10 cellular contexts compared by ENCODE assay signal in the genomic region with DNA sequence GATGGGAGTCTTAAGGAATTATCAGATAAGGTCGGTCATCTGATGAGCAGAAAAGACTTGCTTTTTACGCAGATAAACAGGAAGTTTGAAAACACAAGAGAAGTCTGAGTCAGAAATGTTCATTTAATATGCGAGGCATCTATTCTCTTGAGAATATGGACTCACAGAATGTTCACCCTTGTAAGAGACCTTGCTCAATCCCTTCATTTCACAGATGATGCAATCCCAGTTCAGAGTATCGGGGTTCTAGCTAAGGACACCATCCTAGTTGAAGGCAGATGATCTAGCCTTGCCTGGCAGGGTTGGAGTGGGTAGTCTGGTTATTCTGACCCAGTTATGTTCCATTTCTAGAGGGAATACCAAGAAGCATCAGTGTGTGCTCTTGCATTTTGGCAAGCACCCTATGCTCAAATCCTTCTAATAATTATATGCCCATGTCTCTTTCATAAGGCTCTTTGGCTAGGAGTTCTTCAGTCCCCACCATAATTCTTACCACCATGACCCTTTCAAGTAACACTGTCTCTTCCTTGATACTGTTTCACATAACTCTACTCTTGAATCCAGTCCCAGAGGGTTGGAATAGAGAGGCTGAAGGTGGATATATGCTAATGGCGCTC. TPM values are rescaled to one million over a fixed set of nuclear protein-coding genes. Genes with fewer than 3 reads are reported as not detected.
A peak's percentile ranks its signal among the peaks of the same experiment; 100 is the strongest.
DNase-seq lines count a peak whose midpoint lies in the region; ATAC-seq, FAIRE-seq and TF ChIP-seq lines count a peak whose summit lies in the region.
"Had no signal": no experiment of that assay in that cellular context is flagged by ENCODE, and none has a peak within 500 bp of the region (broad histone marks: within the 10 kb centered on the region; RNA-seq: fewer than 3 reads in every experiment).

No MANE protein-coding gene starts in this region.

- H3K4me1 Mint-ChIP-seq in activated CD8-positive, alpha-beta memory T cell treated with anti-CD3 and anti-CD28 coated beads, Interleukin-2, amount 10 ng/mL, durations not matched to agents 7 days and 5 days = peaks cover 61% of the 10 kb centered on the region

- 0 out of 2 replicates have a peak overlapping the region, but pooled peaks have one; percentile 2 for H2AFZ ChIP-seq in GM12878 (ENCODE audit: control insufficient read depth, low read depth, low read length)

- no peak for TF ChIP-seq POLR2A in GM12878 (IDR thresholded peaks at IDR 0.05; ENCODE audit: low read depth, low read length)
- no peak for TF ChIP-seq POLR2A in tibial nerve (IDR thresholded peaks at IDR 0.05)

- no peak for ATAC-seq in activated CD8-positive, alpha-beta memory T cell treated with anti-CD3 and anti-CD28 coated beads, Interleukin-2, amount 10 ng/mL, durations not matched to agents 7 days and 5 days
- ATAC-seq in GM12878 (no peak), left lung (peak; percentile 2), GM18867 (IDR thresholded peaks at IDR 0.05; ENCODE audit: unreplicated experiment) (no peak)

- 0 out of 2 replicates have a peak overlapping the region, but pooled peaks have one; percentile 1 for H3K4me2 ChIP-seq in GM12878 (ENCODE audit: control insufficient read depth, insufficient read depth)

- intact Hi-C loops in GM12878 (cut with micrococcal nuclease; ENCODE audit: unreplicated experiment) = loop anchor here (5.0 kb wide), 1 partner anchor 42 kb away; the partner anchor contains the start of gene YPEL2
- intact Hi-C loops in left lung (cut with DNase I) = no loop called here

- H3K4me3 ChIP-seq in GM12878 (no peak overlapping the region), left lung (no peak overlapping the region), tibial nerve (no peak overlapping the region), SJCRH30 (no peak overlapping the region)

- TF ChIP-seq EP300 in GM12878 (IDR thresholded peaks at IDR 0.05; ENCODE audit: borderline replicate concordance in 1 of 2, control insufficient read depth in 1 of 2, low read depth in 2 of 2, low read length in 2 of 2) (no peak), tibial nerve (IDR thresholded peaks at IDR 0.05) (peak; percentile 75 to 97)

- FAIRE-seq in GM12878 (lab: Jason Lieb, UNC) = no peak

- H3K27me3 Mint-ChIP-seq in activated CD8-positive, alpha-beta memory T cell treated with anti-CD3 and anti-CD28 coated beads, Interleukin-2, amount 10 ng/mL, durations not matched to agents 7 days and 5 days = no peaks in the 10 kb centered on the region

- RAD21 ChIA-PET in GM12878 (lab: Charles Lee; ENCODE audit: unreplicated experiment) = interaction anchor here (1.0 to 2.0 kb wide), 2 partner anchors 45 to 66 kb away, joined by 3 to 4 read pairs; no protein-coding TSS in a partner anchor

- peaks cover 5% of the 10 kb centered on the region for H3K36me3 Mint-ChIP-seq in activated CD8-positive, alpha-beta memory T cell treated with anti-CD3 and anti-CD28 coated beads, Interleukin-2, amount 10 ng/mL, durations not matched to agents 7 days and 5 days

- BruUV-seq in GM12878 (replicated peaks; lab: Mats Ljungman, UMichigan) = no TSS peak

- WGBS in GM12878 (ENCODE audit: insufficient coverage, insufficient replicate concordance, low lambda C conversion rate, missing lambda C conversion rate) = 27% methylated on average over 5 of the region's 5 CpGs
- WGBS in tibial nerve, 2 donors = 42 to 43% methylated on average over 5 of the region's 5 CpGs

- no peak for DNase-seq in activated CD8-positive, alpha-beta memory T cell treated with anti-CD3 and anti-CD28 coated beads, Interleukin-2, amount 10 ng/mL, durations not matched to agents 7 days and 5 days
- DNase-seq in activated CD8-positive, alpha-beta memory T cell treated with anti-CD3 and anti-CD28 coated beads for 24 hours = no peak
- no peak for DNase-seq in GM12878 (ENCODE audit: low read depth, low spot score)
- no peak for DNase-seq in left lung
- DNase-seq in tibial nerve (ENCODE audit: low spot score in 2 of 2) = peak in 1 of 2 donors; percentile 83
- DNase-seq in SJCRH30 = no peak
- DNase-seq in NCI-H187 treated with DMSO at 0.1 percent for 48 hours (lab: John Stamatoyannopoulos, UW) = no peak
- DNase-seq: COR-L47, T1000 had no signal

- H3K79me2 ChIP-seq in GM12878 (ENCODE audit: control insufficient read depth, insufficient read depth, low read length) = no peaks in the 10 kb centered on the region

- POLR2A ChIA-PET in GM12878 (lab: Charles Lee) = interaction anchor here (0.6 kb wide), 1 partner anchor 9 kb away, joined by 5 read pairs; no protein-coding TSS in a partner anchor

- CTCF ChIA-PET in activated CD8-positive, alpha-beta memory T cell treated with anti-CD3 and anti-CD28 coated beads, Interleukin-2, amount 10 ng/mL, durations not matched to agents 7 days and 5 days (lab: Charles Lee) = interaction anchor here (0.9 to 1.2 kb wide), 2 partner anchors 12 to 66 kb away, joined by 3 read pairs; no protein-coding TSS in a partner anchor
- CTCF ChIA-PET in GM12878 (lab: Yijun Ruan, JAX) = interaction anchor here (1.1 to 1.3 kb wide), 2 partner anchors 44 kb away, joined by 4 to 5 read pairs; no protein-coding TSS in a partner anchor

- H3K36me3 ChIP-seq in GM12878 (ENCODE audit: control insufficient read depth in 2 of 2, insufficient read depth in 2 of 2, low read length in 1 of 2) (no peaks in the 10 kb centered on the region), left lung (no peaks in the 10 kb centered on the region), tibial nerve (no peaks in the 10 kb centered on the region), SJCRH30 (no peaks in the 10 kb centered on the region)

- H3K4me1 ChIP-seq in GM12878 (ENCODE audit: control insufficient read depth, insufficient read depth, low read length) (peaks cover 60% of the 10 kb centered on the region), left lung (peaks cover 42 to 83% of the 10 kb centered on the region in 2 donors), tibial nerve (peaks cover 15 to 98% (median 86%) of the 10 kb centered on the region in 4 donors), SJCRH30 (peaks cover 9% of the 10 kb centered on the region; the same call in 1 of the 2 replicates)

- no peaks in the 10 kb centered on the region; the same call in 2 of the 3 replicates for H3K9me3 ChIP-seq in GM12878 (replicated peaks; ENCODE audit: control insufficient read depth, insufficient read depth, low read length)
- H3K9me3 ChIP-seq in left lung = no peaks in the 10 kb centered on the region
- H3K9me3 ChIP-seq in tibial nerve = no peaks in the 10 kb centered on the region
- H3K9me3 ChIP-seq in SJCRH30 (replicated peaks) = no peaks in the 10 kb centered on the region

- no peaks in the 10 kb centered on the region for H3K9me3 Mint-ChIP-seq in activated CD8-positive, alpha-beta memory T cell treated with anti-CD3 and anti-CD28 coated beads, Interleukin-2, amount 10 ng/mL, durations not matched to agents 7 days and 5 days (ENCODE audit: low read depth)

- H3K27ac Mint-ChIP-seq in activated CD8-positive, alpha-beta memory T cell treated with anti-CD3 and anti-CD28 coated beads, Interleukin-2, amount 10 ng/mL, durations not matched to agents 7 days and 5 days = peak overlapping the region; percentile 83

- TF ChIP-seq CTCF in GM12878 (IDR thresholded peaks at IDR 0.05 in 2 of 3, conservative IDR thresholded peaks at IDR 0.05 in 1 of 3; ENCODE audit: control insufficient read depth in 2 of 3, extremely low read depth in 1 of 3, insufficient read depth in 1 of 3, low read depth in 3 of 3, low read length in 3 of 3) = no peak
- TF ChIP-seq CTCF in left lung (IDR thresholded peaks at IDR 0.05) = no peak
- no peak for TF ChIP-seq CTCF in tibial nerve (IDR thresholded peaks at IDR 0.05)

- no peaks in the 10 kb centered on the region for H4K20me1 ChIP-seq in GM12878 (ENCODE audit: control insufficient read depth, insufficient read depth)

- no peak for TF ChIP-seq RAD21 in GM12878 (IDR thresholded peaks at IDR 0.05; ENCODE audit: insufficient read depth, low read depth, low read length)

- H3K9ac ChIP-seq in GM12878 (ENCODE audit: control insufficient read depth, insufficient read depth, low read length) = no peak overlapping the region

- in situ Hi-C loops in GM12878 (cut with MboI) = no loop called here

- H3K27ac ChIP-seq in GM12878 (ENCODE audit: control insufficient read depth, insufficient read depth) (peak overlapping the region; percentile 64; the same call in 1 of the 2 replicates), left lung (peak overlapping the region; percentile 78 to 88), tibial nerve (peak overlapping the region; percentile 75 to 97 (median 88)), SJCRH30 (no peak overlapping the region)

- H3K27me3 ChIP-seq in GM12878 (replicated peaks in 1 of 2; ENCODE audit: control insufficient read depth in 2 of 2, insufficient read depth in 2 of 2, low read length in 1 of 2) (no peaks in the 10 kb centered on the region), left lung (no peaks in the 10 kb centered on the region), tibial nerve (no peaks in the 10 kb centered on the region), SJCRH30 (no peaks in the 10 kb centered on the region)

- SMC1A ChIA-PET in GM12878 (lab: Charles Lee; ENCODE audit: uncharacterized antibody, unreplicated experiment) = interaction anchor here (0.6 to 4.6 kb wide), 6 partner anchors 9 to 715 kb away, joined by 3 to 25 read pairs (median 4); no protein-coding TSS in a partner anchor

- H3K4me3 Mint-ChIP-seq in activated CD8-positive, alpha-beta memory T cell treated with anti-CD3 and anti-CD28 coated beads, Interleukin-2, amount 10 ng/mL, durations not matched to agents 7 days and 5 days = no peak overlapping the region

RNA-seq across cellular contexts. Expression of gene YPEL2, which starts 42.5 kb away (rescaled TPM):
- 10 to 100 TPM in 1 of 2 experiments, 1 to 10 TPM in 1; 9.9 to 12.3 TPM for total RNA-seq in activated CD8-positive, alpha-beta memory T cell treated with anti-CD3 and anti-CD28 coated beads, Interleukin-2, amount 10 ng/mL, durations not matched to agents 7 days and 5 days
- 23.6 and 27.1 TPM in 2 replicates for total RNA-seq in GM12878 (2013; cell fraction: nucleolus; rRNA removed)
- total RNA-seq in GM12878 (2014; rRNA removed) (0.45 and 0.71 TPM in 2 replicates), GM12878 (2014; rRNA removed; fragmentation: Illumina TruSeq; extraction: Trizol) (0.63 and 0.64 TPM in 2 replicates), GM12878 (2021) (0.69 and 0.92 TPM in 2 replicates), left lung (10 to 100 TPM; 13.8 to 23.6 TPM), tibial nerve (10 to 100 TPM; 33.6 to 59.9 (median 48.7) TPM)
- polyA plus RNA-seq in GM12878 (2011; ENCODE audit: low read depth) = 1.5 TPM
- polyA plus RNA-seq in GM12878 (2011; rRNA removed) (8.1 and 8.3 TPM in 2 replicates), GM12878 (2014; fragmentation: Illumina TruSeq; extraction: Trizol) (0.55 and 0.76 TPM in 2 replicates), GM12878 (2014; fragmentation: Nextera tagmentation; extraction: Ambion mirVana) (under 1 TPM; 0.11 to 0.18 TPM), GM12878 (2014; rRNA removed) (0.41 and 0.47 TPM in 2 replicates), GM12878 (2016; fragmentation: Nextera tagmentation; extraction: Ambion mirVana) (under 1 TPM; 0.15 to 0.51 TPM)
- polyA plus RNA-seq in GM12878 (2011; cell fraction: cytosol; rRNA removed) = 4.7 and 6.4 TPM in 2 replicates
- polyA plus RNA-seq in GM12878 (2011; cell fraction: nucleus; rRNA removed) = 4.7 and 7.8 TPM in 2 replicates
- polyA plus RNA-seq in GM12878 (2012) = 2.3 and 2.6 TPM in 2 replicates
- polyA minus RNA-seq in GM12878 (2011; rRNA and poly(A)+ RNA removed) = 7.1 and 12.7 TPM in 2 replicates
- 2.5 and 3.2 TPM in 2 replicates for polyA minus RNA-seq in GM12878 (2011; cell fraction: cytosol; rRNA and poly(A)+ RNA removed)
- 5.4 and 5.7 TPM in 2 replicates for polyA minus RNA-seq in GM12878 (2011; cell fraction: nucleus; rRNA and poly(A)+ RNA removed)
- total RNA-seq in SJCRH30 (2014; rRNA removed; shearing (Covaris generic)) = 1.6 and 1.8 TPM in 2 replicates
